In the genomic region with DNA sequence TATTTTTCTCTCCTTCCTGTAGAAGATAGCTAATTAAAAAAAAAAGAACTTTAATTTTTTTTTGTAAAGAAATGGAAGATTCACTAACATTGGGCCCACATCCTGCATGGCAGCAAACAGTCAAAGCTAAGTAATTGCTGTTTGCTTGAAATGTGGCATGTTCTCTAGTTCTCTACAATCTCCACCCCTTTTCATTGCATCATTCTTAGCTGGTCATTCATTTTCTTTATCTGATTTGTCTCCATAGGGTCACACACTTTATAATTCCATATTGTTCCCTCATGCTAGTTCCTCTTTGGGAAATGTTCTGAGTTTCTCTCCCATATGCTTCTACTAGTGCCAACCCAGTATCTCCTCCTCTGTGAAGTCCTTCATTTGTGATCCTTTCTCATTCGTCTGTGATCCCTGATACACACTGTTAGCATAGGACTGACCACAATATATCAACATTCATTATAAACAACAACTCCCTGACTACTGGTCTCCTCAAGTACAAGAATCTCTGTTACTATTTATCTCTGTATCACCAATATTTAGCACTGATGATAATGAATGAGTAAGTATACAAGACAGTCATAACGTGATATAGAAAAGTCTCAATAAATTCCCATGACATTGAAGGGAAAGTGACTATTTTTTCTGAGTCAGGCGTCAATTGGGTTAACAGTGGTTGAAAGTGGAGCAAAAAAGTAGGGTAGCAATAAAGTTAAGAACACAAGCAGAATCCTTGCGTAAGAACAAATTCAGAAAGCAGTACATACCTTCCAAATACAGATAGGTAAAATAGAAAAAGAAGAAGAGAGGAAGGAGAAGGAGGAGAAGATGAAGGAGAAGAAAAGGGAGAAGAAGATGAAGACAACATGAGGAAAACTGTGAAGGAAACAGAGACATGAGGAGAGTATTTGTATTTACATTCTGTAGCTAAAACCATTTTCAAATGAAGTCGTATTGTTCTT, we compare ENCODE assay signal across 1 cellular context.
TF ChIP-seq lines count a peak whose summit lies in the region.

No MANE protein-coding gene starts in this region.

TF ChIP-seq in K562, 482 proteins besides CTCF, POLR2A, EP300 and RAD21 (continued from another document and continues in another):
- TF ChIP-seq, protein P1, sequence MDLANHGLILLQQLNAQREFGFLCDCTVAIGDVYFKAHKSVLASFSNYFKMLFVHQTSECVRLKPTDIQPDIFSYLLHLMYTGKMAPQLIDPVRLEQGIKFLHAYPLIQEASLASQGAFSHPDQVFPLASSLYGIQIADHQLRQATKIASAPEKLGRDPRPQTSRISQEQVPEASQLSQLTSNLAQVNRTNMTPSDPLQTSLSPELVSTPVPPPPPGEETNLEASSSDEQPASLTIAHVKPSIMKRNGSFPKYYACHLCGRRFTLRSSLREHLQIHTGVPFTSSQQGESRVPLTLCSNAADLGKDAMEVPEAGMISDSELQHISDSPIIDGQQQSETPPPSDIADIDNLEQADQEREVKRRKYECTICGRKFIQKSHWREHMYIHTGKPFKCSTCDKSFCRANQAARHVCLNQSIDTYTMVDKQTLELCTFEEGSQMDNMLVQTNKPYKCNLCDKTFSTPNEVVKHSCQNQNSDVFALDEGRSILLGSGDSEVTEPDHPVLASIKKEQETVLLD (IDR thresholded peaks at IDR 0.05): peak; percentile 58; the same call in 1 of the 2 replicates
- no peak for TF ChIP-seq WHSC1 (IDR thresholded peaks at IDR 0.05; ENCODE audit: low read length)
- no peak for TF ChIP-seq ZNF408 (CRISPR knock-in tag; IDR thresholded peaks at IDR 0.05; ENCODE audit: low read depth)
- no peak for TF ChIP-seq KLF10 (CRISPR knock-in tag; IDR thresholded peaks at IDR 0.05)
- TF ChIP-seq ZNF436 (CRISPR knock-in tag; IDR thresholded peaks at IDR 0.05): no peak
- TF ChIP-seq MTA3 (IDR thresholded peaks at IDR 0.05; ENCODE audit: borderline replicate concordance): peak; percentile 62; the same call in 1 of the 2 replicates
- TF ChIP-seq RFX1 (IDR thresholded peaks at IDR 0.05): no peak; the same call in 1 of the 2 replicates
- TF ChIP-seq CHD4 (IDR thresholded peaks at IDR 0.05; ENCODE audit: insufficient read depth, insufficient replicate concordance, low read depth, low read length, poor library complexity, severe bottlenecking): no peak
- TF ChIP-seq TAF1 (IDR thresholded peaks at IDR 0.05; ENCODE audit: control insufficient read depth, extremely low read depth, insufficient read depth, low read length, severe bottlenecking): no peak
- TF ChIP-seq PYGO2 (tag; IDR thresholded peaks at IDR 0.05): no peak
- TF ChIP-seq, protein P2, sequence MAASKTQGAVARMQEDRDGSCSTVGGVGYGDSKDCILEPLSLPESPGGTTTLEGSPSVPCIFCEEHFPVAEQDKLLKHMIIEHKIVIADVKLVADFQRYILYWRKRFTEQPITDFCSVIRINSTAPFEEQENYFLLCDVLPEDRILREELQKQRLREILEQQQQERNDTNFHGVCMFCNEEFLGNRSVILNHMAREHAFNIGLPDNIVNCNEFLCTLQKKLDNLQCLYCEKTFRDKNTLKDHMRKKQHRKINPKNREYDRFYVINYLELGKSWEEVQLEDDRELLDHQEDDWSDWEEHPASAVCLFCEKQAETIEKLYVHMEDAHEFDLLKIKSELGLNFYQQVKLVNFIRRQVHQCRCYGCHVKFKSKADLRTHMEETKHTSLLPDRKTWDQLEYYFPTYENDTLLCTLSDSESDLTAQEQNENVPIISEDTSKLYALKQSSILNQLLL (CRISPR knock-in tag; IDR thresholded peaks at IDR 0.05; ENCODE audit: borderline replicate concordance): no peak
- no peak for TF ChIP-seq XRCC5 (IDR thresholded peaks at IDR 0.05; ENCODE audit: low read depth, low read length)
- TF ChIP-seq, protein P3, sequence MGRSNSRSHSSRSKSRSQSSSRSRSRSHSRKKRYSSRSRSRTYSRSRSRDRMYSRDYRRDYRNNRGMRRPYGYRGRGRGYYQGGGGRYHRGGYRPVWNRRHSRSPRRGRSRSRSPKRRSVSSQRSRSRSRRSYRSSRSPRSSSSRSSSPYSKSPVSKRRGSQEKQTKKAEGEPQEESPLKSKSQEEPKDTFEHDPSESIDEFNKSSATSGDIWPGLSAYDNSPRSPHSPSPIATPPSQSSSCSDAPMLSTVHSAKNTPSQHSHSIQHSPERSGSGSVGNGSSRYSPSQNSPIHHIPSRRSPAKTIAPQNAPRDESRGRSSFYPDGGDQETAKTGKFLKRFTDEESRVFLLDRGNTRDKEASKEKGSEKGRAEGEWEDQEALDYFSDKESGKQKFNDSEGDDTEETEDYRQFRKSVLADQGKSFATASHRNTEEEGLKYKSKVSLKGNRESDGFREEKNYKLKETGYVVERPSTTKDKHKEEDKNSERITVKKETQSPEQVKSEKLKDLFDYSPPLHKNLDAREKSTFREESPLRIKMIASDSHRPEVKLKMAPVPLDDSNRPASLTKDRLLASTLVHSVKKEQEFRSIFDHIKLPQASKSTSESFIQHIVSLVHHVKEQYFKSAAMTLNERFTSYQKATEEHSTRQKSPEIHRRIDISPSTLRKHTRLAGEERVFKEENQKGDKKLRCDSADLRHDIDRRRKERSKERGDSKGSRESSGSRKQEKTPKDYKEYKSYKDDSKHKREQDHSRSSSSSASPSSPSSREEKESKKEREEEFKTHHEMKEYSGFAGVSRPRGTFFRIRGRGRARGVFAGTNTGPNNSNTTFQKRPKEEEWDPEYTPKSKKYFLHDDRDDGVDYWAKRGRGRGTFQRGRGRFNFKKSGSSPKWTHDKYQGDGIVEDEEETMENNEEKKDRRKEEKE (IDR thresholded peaks at IDR 0.05; ENCODE audit: borderline replicate concordance in 1 of 2, control insufficient read depth in 1 of 2, low read depth in 2 of 2, low read length in 1 of 2): no peak
- TF ChIP-seq, protein P4, sequence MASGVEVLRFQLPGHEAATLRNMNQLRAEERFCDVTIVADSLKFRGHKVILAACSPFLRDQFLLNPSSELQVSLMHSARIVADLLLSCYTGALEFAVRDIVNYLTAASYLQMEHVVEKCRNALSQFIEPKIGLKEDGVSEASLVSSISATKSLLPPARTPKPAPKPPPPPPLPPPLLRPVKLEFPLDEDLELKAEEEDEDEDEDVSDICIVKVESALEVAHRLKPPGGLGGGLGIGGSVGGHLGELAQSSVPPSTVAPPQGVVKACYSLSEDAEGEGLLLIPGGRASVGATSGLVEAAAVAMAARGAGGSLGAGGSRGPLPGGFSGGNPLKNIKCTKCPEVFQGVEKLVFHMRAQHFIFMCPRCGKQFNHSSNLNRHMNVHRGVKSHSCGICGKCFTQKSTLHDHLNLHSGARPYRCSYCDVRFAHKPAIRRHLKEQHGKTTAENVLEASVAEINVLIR (CRISPR knock-in tag; IDR thresholded peaks at IDR 0.05): no peak
- TF ChIP-seq STAT5B (CRISPR knock-in tag; IDR thresholded peaks at IDR 0.05): no peak
- no peak for TF ChIP-seq ZNF146 (CRISPR knock-in tag; IDR thresholded peaks at IDR 0.05; ENCODE audit: unreplicated experiment)
- peak; percentile 51; the same call in 1 of the 2 replicates for TF ChIP-seq JUN (IDR thresholded peaks at IDR 0.05; ENCODE audit: borderline replicate concordance, low read depth, low read length)
- TF ChIP-seq JUN (CRISPR knock-in tag; IDR thresholded peaks at IDR 0.05; ENCODE audit: borderline replicate concordance): no peak
- TF ChIP-seq ATF1 (CRISPR knock-in tag; IDR thresholded peaks at IDR 0.05): no peak
- peak; percentile 72 for TF ChIP-seq ATF1 (tag; IDR thresholded peaks at IDR 0.05)
- TF ChIP-seq ZNF217 (CRISPR knock-in tag; IDR thresholded peaks at IDR 0.05): no peak
- TF ChIP-seq, protein P5, sequence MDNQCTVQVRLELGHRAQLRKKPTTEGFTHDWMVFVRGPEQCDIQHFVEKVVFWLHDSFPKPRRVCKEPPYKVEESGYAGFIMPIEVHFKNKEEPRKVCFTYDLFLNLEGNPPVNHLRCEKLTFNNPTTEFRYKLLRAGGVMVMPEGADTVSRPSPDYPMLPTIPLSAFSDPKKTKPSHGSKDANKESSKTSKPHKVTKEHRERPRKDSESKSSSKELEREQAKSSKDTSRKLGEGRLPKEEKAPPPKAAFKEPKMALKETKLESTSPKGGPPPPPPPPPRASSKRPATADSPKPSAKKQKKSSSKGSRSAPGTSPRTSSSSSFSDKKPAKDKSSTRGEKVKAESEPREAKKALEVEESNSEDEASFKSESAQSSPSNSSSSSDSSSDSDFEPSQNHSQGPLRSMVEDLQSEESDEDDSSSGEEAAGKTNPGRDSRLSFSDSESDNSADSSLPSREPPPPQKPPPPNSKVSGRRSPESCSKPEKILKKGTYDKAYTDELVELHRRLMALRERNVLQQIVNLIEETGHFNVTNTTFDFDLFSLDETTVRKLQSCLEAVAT (IDR thresholded peaks at IDR 0.05): 0 out of 4 replicates have a peak, but pooled peaks of 1 of the 2 experiments have one; percentile 23
- peak; percentile 36 for TF ChIP-seq POLR2B (IDR thresholded peaks at IDR 0.05; ENCODE audit: low read depth, partially characterized antibody)
- no peak for TF ChIP-seq DNMT1 (IDR thresholded peaks at IDR 0.05)
- TF ChIP-seq, protein P6, sequence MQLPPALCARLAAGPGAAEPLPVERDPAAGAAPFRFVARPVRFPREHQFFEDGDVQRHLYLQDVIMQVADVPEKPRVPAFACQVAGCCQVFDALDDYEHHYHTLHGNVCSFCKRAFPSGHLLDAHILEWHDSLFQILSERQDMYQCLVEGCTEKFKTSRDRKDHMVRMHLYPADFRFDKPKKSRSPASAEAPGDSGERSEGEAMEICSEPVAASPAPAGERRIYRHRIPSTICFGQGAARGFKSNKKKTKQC (CRISPR knock-in tag; IDR thresholded peaks at IDR 0.05): no peak
- TF ChIP-seq ZNF140 (CRISPR knock-in tag; IDR thresholded peaks at IDR 0.05): no peak
- TF ChIP-seq ZNF717 (CRISPR knock-in tag; IDR thresholded peaks at IDR 0.05): no peak
- no peak; the same call in 1 of the 2 replicates for TF ChIP-seq FOXJ2 (tag; IDR thresholded peaks at IDR 0.05)
- TF ChIP-seq, protein P7, sequence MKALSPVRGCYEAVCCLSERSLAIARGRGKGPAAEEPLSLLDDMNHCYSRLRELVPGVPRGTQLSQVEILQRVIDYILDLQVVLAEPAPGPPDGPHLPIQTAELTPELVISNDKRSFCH (CRISPR knock-in tag; IDR thresholded peaks at IDR 0.05): no peak
- TF ChIP-seq, protein P7 (tag; IDR thresholded peaks at IDR 0.05): no peak
- TF ChIP-seq ZNF197 (CRISPR knock-in tag; IDR thresholded peaks at IDR 0.05; ENCODE audit: low read depth): no peak
- no peak for TF ChIP-seq U2AF1 (optimal IDR thresholded peaks at IDR 0.05; ENCODE audit: low read depth, low read length)
- TF ChIP-seq NFE2L1 (tag; IDR thresholded peaks at IDR 0.05; ENCODE audit: borderline replicate concordance, low read depth): no peak
- TF ChIP-seq TAF7 (tag; IDR thresholded peaks at IDR 0.05): no peak
- TF ChIP-seq SIN3A (IDR thresholded peaks at IDR 0.05; ENCODE audit: borderline replicate concordance in 2 of 2, control insufficient read depth in 1 of 2, low read depth in 2 of 2, low read length in 2 of 2): no peak
- TF ChIP-seq POLR3G (IDR thresholded peaks at IDR 0.05; ENCODE audit: extremely low read depth, insufficient read length, insufficient replicate concordance): no peak
- TF ChIP-seq ZEB2 (IDR thresholded peaks at IDR 0.05): 0 out of 2 replicates have a peak, but pooled peaks have one; percentile 54
- TF ChIP-seq ZNF174 (CRISPR knock-in tag; IDR thresholded peaks at IDR 0.05): no peak
- TF ChIP-seq, protein P8, sequence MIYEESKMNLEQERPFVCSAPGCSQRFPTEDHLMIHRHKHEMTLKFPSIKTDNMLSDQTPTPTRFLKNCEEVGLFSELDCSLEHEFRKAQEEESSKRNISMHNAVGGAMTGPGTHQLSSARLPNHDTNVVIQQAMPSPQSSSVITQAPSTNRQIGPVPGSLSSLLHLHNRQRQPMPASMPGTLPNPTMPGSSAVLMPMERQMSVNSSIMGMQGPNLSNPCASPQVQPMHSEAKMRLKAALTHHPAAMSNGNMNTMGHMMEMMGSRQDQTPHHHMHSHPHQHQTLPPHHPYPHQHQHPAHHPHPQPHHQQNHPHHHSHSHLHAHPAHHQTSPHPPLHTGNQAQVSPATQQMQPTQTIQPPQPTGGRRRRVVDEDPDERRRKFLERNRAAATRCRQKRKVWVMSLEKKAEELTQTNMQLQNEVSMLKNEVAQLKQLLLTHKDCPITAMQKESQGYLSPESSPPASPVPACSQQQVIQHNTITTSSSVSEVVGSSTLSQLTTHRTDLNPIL (CRISPR knock-in tag; IDR thresholded peaks at IDR 0.05): no peak
- peak; percentile 37; the same call in 1 of the 2 replicates for TF ChIP-seq CREM (IDR thresholded peaks at IDR 0.05; ENCODE audit: low read depth)
- no peak for TF ChIP-seq ZSCAN29 (IDR thresholded peaks at IDR 0.05)
- no peak for TF ChIP-seq LARP7 (IDR thresholded peaks at IDR 0.05)
- peak; percentile 84 for TF ChIP-seq ZKSCAN8 (CRISPR knock-in tag; IDR thresholded peaks at IDR 0.05)
- TF ChIP-seq, protein P9, sequence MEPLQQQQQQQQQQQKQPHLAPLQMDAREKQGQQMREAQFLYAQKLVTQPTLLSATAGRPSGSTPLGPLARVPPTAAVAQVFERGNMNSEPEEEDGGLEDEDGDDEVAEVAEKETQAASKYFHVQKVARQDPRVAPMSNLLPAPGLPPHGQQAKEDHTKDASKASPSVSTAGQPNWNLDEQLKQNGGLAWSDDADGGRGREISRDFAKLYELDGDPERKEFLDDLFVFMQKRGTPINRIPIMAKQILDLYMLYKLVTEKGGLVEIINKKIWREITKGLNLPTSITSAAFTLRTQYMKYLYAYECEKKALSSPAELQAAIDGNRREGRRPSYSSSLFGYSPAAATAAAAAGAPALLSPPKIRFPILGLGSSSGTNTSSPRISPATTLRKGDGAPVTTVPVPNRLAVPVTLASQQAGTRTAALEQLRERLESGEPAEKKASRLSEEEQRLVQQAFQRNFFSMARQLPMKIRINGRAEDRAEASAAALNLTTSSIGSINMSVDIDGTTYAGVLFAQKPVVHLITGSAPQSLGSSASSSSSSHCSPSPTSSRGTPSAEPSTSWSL (CRISPR knock-in tag; IDR thresholded peaks at IDR 0.05; ENCODE audit: borderline replicate concordance): no peak
- no peak for TF ChIP-seq KAT8 (IDR thresholded peaks at IDR 0.05; ENCODE audit: low read depth)
- no peak for TF ChIP-seq SMAD3 (CRISPR knock-in tag; conservative IDR thresholded peaks at IDR 0.05)
- TF ChIP-seq ZNF124 (CRISPR knock-in tag; IDR thresholded peaks at IDR 0.05): no peak
- TF ChIP-seq RCOR1 (IDR thresholded peaks at IDR 0.05; ENCODE audit: borderline replicate concordance in 1 of 2, low read depth in 2 of 2, low read length in 2 of 2): peak in 1 of 2 experiments; percentile 15; a peak in 1 of 4 replicates
- TF ChIP-seq, protein P10, sequence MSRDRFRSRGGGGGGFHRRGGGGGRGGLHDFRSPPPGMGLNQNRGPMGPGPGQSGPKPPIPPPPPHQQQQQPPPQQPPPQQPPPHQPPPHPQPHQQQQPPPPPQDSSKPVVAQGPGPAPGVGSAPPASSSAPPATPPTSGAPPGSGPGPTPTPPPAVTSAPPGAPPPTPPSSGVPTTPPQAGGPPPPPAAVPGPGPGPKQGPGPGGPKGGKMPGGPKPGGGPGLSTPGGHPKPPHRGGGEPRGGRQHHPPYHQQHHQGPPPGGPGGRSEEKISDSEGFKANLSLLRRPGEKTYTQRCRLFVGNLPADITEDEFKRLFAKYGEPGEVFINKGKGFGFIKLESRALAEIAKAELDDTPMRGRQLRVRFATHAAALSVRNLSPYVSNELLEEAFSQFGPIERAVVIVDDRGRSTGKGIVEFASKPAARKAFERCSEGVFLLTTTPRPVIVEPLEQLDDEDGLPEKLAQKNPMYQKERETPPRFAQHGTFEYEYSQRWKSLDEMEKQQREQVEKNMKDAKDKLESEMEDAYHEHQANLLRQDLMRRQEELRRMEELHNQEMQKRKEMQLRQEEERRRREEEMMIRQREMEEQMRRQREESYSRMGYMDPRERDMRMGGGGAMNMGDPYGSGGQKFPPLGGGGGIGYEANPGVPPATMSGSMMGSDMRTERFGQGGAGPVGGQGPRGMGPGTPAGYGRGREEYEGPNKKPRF (IDR thresholded peaks at IDR 0.05; ENCODE audit: low read depth, low read length): no peak
- peak in 1 of 2 experiments; percentile 70; a peak in 1 of 4 replicates for TF ChIP-seq ARNT (IDR thresholded peaks at IDR 0.05)
- TF ChIP-seq GTF2A2 (tag; IDR thresholded peaks at IDR 0.05): no peak
